ENCODE assay signal across 8 cellular contexts in the genomic region with DNA sequence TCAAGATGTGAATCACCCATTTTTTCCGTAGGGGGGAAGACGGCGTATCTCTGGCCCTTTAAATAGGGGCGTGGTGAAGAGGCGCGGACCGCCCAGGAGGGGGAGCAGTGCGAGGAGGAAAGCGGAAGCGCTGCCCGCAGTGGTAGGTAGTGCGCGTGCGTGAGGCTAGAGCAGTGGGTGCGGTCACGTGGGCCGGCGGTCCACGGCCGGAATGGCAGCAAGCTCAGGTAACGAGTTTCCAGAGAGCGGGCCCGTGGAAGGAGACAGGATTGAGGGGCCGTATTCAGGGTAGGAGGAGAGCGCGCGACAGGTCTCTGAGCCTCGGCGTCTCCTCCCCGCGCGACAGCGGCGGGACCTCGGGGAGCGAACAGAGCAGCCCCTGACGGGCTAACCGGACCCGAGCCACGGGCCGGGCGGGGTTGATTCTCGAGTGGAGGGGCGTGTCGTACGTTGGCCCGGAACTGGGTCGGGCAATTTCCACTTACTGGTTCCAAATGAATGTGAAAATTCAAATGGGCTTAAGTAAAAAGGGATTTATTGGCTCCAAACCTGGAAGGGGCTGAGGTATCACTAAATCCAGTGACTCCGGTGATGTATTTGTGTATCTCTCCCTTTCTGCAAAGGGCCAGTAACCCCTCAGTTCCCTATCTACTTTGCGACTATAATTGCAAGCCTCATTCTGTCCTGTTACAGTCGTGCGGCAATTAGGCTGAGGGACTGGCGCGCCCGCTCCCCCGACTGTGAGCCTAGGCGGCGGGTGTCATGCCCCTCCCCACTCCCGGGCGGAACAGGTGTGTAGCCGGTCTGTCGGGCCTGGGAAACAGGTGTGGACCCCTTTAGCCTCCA. TPM values are rescaled to one million over a fixed set of nuclear protein-coding genes. Genes with fewer than 3 reads are reported as not detected.
A peak's percentile ranks its signal among the peaks of the same experiment; 100 is the strongest.
DNase-seq lines count a peak whose midpoint lies in the region; ATAC-seq and TF ChIP-seq lines count a peak whose summit lies in the region.

A gene with protein sequence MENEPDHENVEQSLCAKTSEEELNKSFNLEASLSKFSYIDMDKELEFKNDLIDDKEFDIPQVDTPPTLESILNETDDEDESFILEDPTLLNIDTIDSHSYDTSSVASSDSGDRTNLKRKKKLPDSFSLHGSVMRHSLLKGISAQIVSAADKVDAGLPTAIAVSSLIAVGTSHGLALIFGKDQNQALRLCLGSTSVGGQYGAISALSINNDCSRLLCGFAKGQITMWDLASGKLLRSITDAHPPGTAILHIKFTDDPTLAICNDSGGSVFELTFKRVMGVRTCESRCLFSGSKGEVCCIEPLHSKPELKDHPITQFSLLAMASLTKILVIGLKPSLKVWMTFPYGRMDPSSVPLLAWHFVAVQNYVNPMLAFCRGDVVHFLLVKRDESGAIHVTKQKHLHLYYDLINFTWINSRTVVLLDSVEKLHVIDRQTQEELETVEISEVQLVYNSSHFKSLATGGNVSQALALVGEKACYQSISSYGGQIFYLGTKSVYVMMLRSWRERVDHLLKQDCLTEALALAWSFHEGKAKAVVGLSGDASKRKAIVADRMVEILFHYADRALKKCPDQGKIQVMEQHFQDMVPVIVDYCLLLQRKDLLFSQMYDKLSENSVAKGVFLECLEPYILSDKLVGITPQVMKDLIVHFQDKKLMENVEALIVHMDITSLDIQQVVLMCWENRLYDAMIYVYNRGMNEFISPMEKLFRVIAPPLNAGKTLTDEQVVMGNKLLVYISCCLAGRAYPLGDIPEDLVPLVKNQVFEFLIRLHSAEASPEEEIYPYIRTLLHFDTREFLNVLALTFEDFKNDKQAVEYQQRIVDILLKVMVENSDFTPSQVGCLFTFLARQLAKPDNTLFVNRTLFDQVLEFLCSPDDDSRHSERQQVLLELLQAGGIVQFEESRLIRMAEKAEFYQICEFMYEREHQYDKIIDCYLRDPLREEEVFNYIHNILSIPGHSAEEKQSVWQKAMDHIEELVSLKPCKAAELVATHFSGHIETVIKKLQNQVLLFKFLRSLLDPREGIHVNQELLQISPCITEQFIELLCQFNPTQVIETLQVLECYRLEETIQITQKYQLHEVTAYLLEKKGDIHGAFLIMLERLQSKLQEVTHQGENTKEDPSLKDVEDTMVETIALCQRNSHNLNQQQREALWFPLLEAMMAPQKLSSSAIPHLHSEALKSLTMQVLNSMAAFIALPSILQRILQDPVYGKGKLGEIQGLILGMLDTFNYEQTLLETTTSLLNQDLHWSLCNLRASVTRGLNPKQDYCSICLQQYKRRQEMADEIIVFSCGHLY (N-terminal part only) (plus strand): TSS at position 168 of the 846 bp plus-strand sequence. CDS start 12,467 bp downstream, outside the sequence.

- WGBS in SK-N-SH (ENCODE audit: low lambda C conversion rate), result 2% methylated on average over 39 of the region's 62 CpGs

- H3K4me3 ChIP-seq in SK-N-SH (ENCODE audit: low read depth in 2 of 2, low read length in 1 of 2) (peak within 1 kb of the TSS; percentile 93 to 95), osteoblast (ENCODE audit: insufficient read depth, low read length) (peak within 1 kb of the TSS; percentile 92), thoracic aorta (peak within 1 kb of the TSS; percentile 87)

- ATAC-seq in HG02588 (IDR thresholded peaks at IDR 0.05; ENCODE audit: unreplicated experiment) (peak; percentile 88), thoracic aorta (ENCODE audit: insufficient number of reproducible peaks, low FRiP score, low read depth) (peak; percentile 92)

- peaks cover 60% of the 10 kb centered on the region for H3K4me1 Mint-ChIP-seq in activated naive CD4-positive, alpha-beta T cell treated with anti-CD3 and anti-CD28 coated beads, Interleukin-2, amount 50 U/mL, for 24 hours

- H3K79me2 ChIP-seq in SK-N-SH (ENCODE audit: insufficient read depth) (peaks cover 32% of the 10 kb centered on the region), osteoblast (ENCODE audit: insufficient read depth, low read length) (peaks cover 46% of the 10 kb centered on the region)

- H3K27ac ChIP-seq in SK-N-SH (ENCODE audit: low read depth in 2 of 2, low read length in 1 of 2) (peak within 1 kb of the TSS; percentile 49 to 62; a peak in 2 of 4 replicates), osteoblast (ENCODE audit: low read depth, low read length) (peak within 1 kb of the TSS; percentile 79), thoracic aorta (peak within 1 kb of the TSS; percentile 34 to 47)

- H3K27me3 ChIP-seq in SK-N-SH (ENCODE audit: insufficient read depth) (no peaks in the 10 kb centered on the region), osteoblast (ENCODE audit: insufficient read depth, low read length) (no peaks in the 10 kb centered on the region), thoracic aorta (replicated peaks; ENCODE audit: insufficient read depth) (no peaks in the 10 kb centered on the region)

- no peaks in the 10 kb centered on the region; the same call in 1 of the 2 replicates for H4K20me1 ChIP-seq in SK-N-SH (ENCODE audit: insufficient read depth)
- peaks cover 8% of the 10 kb centered on the region for H4K20me1 ChIP-seq in osteoblast (ENCODE audit: insufficient read depth, low read length)

- no peaks in the 10 kb centered on the region for H3K27me3 Mint-ChIP-seq in activated naive CD4-positive, alpha-beta T cell treated with anti-CD3 and anti-CD28 coated beads, Interleukin-2, amount 50 U/mL, for 24 hours

- TF ChIP-seq EP300 in SK-N-SH (IDR thresholded peaks at IDR 0.05; ENCODE audit: borderline replicate concordance in 1 of 2, low read depth in 1 of 2, low read length in 1 of 2), result no peak

- peak; percentile 96 for DNase-seq in GM10266 (ENCODE audit: extremely low spot score)
- DNase-seq in NCI-H1048 (lab: John Stamatoyannopoulos, UW), result peak; percentile 95
- DNase-seq in SK-N-SH, result peak; percentile 97
- DNase-seq in glomerular visceral epithelial cell (ENCODE audit: extremely low spot score), result peak; percentile 95
- peak; percentile 96 for DNase-seq in osteoblast (ENCODE audit: insufficient read length, low spot score, missing footprints)
- peak; percentile 87 for DNase-seq in thoracic aorta (ENCODE audit: low spot score)

- H3F3A ChIP-seq in SK-N-SH (replicated peaks; ENCODE audit: insufficient read depth), result no peaks in the 10 kb centered on the region

- peak within 1 kb of the TSS; percentile 93 for H3K4me3 Mint-ChIP-seq in activated naive CD4-positive, alpha-beta T cell treated with anti-CD3 and anti-CD28 coated beads, Interleukin-2, amount 50 U/mL, for 24 hours

- H3K36me3 ChIP-seq in SK-N-SH (replicated peaks in 1 of 2; ENCODE audit: control insufficient read depth in 1 of 2, insufficient read depth in 2 of 2, low read length in 1 of 2), result peaks cover 3% of the 10 kb centered on the region in 2 experiments
- no peaks in the 10 kb centered on the region for H3K36me3 ChIP-seq in osteoblast (ENCODE audit: insufficient read depth, low read length)
- H3K36me3 ChIP-seq in thoracic aorta, result no peaks in the 10 kb centered on the region

- H3K9me3 Mint-ChIP-seq in activated naive CD4-positive, alpha-beta T cell treated with anti-CD3 and anti-CD28 coated beads, Interleukin-2, amount 50 U/mL, for 24 hours, result no peaks in the 10 kb centered on the region

- peak within 1 kb of the TSS; percentile 96 for H3K27ac Mint-ChIP-seq in activated naive CD4-positive, alpha-beta T cell treated with anti-CD3 and anti-CD28 coated beads, Interleukin-2, amount 50 U/mL, for 24 hours

- TF ChIP-seq RAD21 in SK-N-SH (IDR thresholded peaks at IDR 0.05; ENCODE audit: low read length), result no peak

- H3K4me1 ChIP-seq in SK-N-SH (ENCODE audit: control insufficient read depth in 1 of 2, insufficient read depth in 2 of 2, low read depth in 1 of 2, low read length in 1 of 2) (peaks cover 0 to 9% of the 10 kb centered on the region in 2 experiments; a peak in 3 of 4 replicates), osteoblast (ENCODE audit: insufficient read depth, low read length) (peaks cover 24% of the 10 kb centered on the region), thoracic aorta (ENCODE audit: control insufficient read depth in 1 of 2, low read depth in 2 of 2) (peaks cover 7 to 8% of the 10 kb centered on the region in 2 donors)

- H3K4me2 ChIP-seq in SK-N-SH, result peak within 1 kb of the TSS; percentile 95
- peak within 1 kb of the TSS; percentile 95 for H3K4me2 ChIP-seq in osteoblast (ENCODE audit: insufficient read depth, low read length)

- H3K9ac ChIP-seq in SK-N-SH, result peak within 1 kb of the TSS; percentile 65

- TF ChIP-seq CTCF in GM10266 (IDR thresholded peaks at IDR 0.05; ENCODE audit: control insufficient read depth, insufficient read depth, low read depth, missing control alignments), result peak; percentile 55
- peak; percentile 38; the same call in 1 of the 2 replicates for TF ChIP-seq CTCF in SK-N-SH (IDR thresholded peaks at IDR 0.05)
- TF ChIP-seq CTCF in osteoblast (IDR thresholded peaks at IDR 0.05; ENCODE audit: extremely low read depth, low read depth, low read length), result peak; percentile 54
- TF ChIP-seq CTCF in thoracic aorta (IDR thresholded peaks at IDR 0.05), result peak; percentile 56

- no peaks in the 10 kb centered on the region for H3K9me2 ChIP-seq in SK-N-SH

- peaks cover 4% of the 10 kb centered on the region for H3K36me3 Mint-ChIP-seq in activated naive CD4-positive, alpha-beta T cell treated with anti-CD3 and anti-CD28 coated beads, Interleukin-2, amount 50 U/mL, for 24 hours

- H2AFZ ChIP-seq in SK-N-SH (ENCODE audit: low read depth), result peak within 1 kb of the TSS; percentile 95
- peak within 1 kb of the TSS; percentile 97 for H2AFZ ChIP-seq in osteoblast (ENCODE audit: low read length)

- POLR2A ChIA-PET in SK-N-SH (lab: Yijun Ruan, JAX), result no interaction called here

- CTCF ChIA-PET in SK-N-SH (lab: Yijun Ruan, JAX), result interaction anchor here (1.3 to 3.3 kb wide), 4 partner anchors 9 to 251 kb away, joined by 5 to 17 read pairs (median 6); partner anchors contain the start of gene EPHB3

- H3K9me3 ChIP-seq in SK-N-SH (no peaks in the 10 kb centered on the region), osteoblast (ENCODE audit: low read depth, low read length) (no peaks in the 10 kb centered on the region), thoracic aorta (no peaks in the 10 kb centered on the region)

TF ChIP-seq in SK-N-SH, 30 proteins besides CTCF, POLR2A, EP300 and RAD21 (continues in another document):
- TF ChIP-seq PBX3 (IDR thresholded peaks at IDR 0.05) (no peak), RCOR1 (IDR thresholded peaks at IDR 0.05; ENCODE audit: low read length) (peak; percentile 12; the same call in 1 of the 2 replicates), SIN3A (IDR thresholded peaks at IDR 0.05; ENCODE audit: borderline replicate concordance, low read depth, low read length) (no peak)

RNA-seq across cellular contexts. Expression of the gene that starts here (rescaled TPM):
- polyA plus RNA-seq in SK-N-SH (2012; rRNA removed), result 12.8 and 15.9 TPM in 2 replicates
- 11.0 and 11.7 TPM in 2 replicates for polyA plus RNA-seq in SK-N-SH (2012; cell fraction: cytosol; rRNA removed)
- 25.7 and 55.8 TPM in 2 replicates for polyA plus RNA-seq in SK-N-SH (2012; cell fraction: nucleus; rRNA removed)
- total RNA-seq in osteoblast (95.2 and 96.7 TPM in 2 replicates), thoracic aorta (10 to 100 TPM; 40.1 to 78.0 TPM)

Comparison
In these comparisons a context has a peak if more than half of its experiments do, and no peak if none do; other contexts are left out.
1. Peak in every context shown above with its lines: DNase-seq, ATAC-seq, H3K4me3 ChIP-seq and H3K27ac ChIP-seq.